1 cellular context compared by ENCODE assay signal in genomic region chr2:119264781-119265692, GRCh38.
TF ChIP-seq lines count a peak whose summit lies in the region.

No MANE protein-coding gene starts in this region.

TF ChIP-seq in HepG2, 621 proteins besides CTCF, POLR2A, EP300 and RAD21 (continues in another document):
- TF ChIP-seq ZNF597 (CRISPR knock-in tag; IDR thresholded peaks at IDR 0.05) (no peak), PITX1 (CRISPR knock-in tag; IDR thresholded peaks at IDR 0.05) (no peak), POLR2AphosphoS5 (IDR thresholded peaks at IDR 0.05; ENCODE audit: low read depth, low read length) (no peak), ZNF788 (CRISPR knock-in tag; IDR thresholded peaks at IDR 0.05; ENCODE audit: borderline replicate concordance) (0 out of 2 replicates have a peak, but pooled peaks have one; percentile 15), ZNF740 (CRISPR knock-in tag; IDR thresholded peaks at IDR 0.05) (no peak), KDM6A (CRISPR knock-in tag; IDR thresholded peaks at IDR 0.05; ENCODE audit: low read depth) (no peak), HBP1 (CRISPR knock-in tag; IDR thresholded peaks at IDR 0.05; ENCODE audit: low read depth) (no peak), ZNF296 (CRISPR knock-in tag; conservative IDR thresholded peaks at IDR 0.05) (no peak), ZNF724P (CRISPR knock-in tag; IDR thresholded peaks at IDR 0.05; ENCODE audit: borderline replicate concordance) (no peak), FOXA1 (IDR thresholded peaks at IDR 0.05) (no peak), FOXA1 (CRISPR knock-in tag; IDR thresholded peaks at IDR 0.05) (peak; percentile 46; the same call in 1 of the 2 replicates), ZNF124 (CRISPR knock-in tag; IDR thresholded peaks at IDR 0.05) (no peak), MTA3 (CRISPR knock-in tag; IDR thresholded peaks at IDR 0.05) (no peak), SPEN (CRISPR knock-in tag; IDR thresholded peaks at IDR 0.05; ENCODE audit: low read depth) (no peak), ZSCAN21 (CRISPR knock-in tag; IDR thresholded peaks at IDR 0.05; ENCODE audit: borderline replicate concordance) (peak; percentile 45; the same call in 1 of the 2 replicates), DNMT1 (CRISPR knock-in tag; IDR thresholded peaks at IDR 0.05) (no peak), ZNF598 (CRISPR knock-in tag; IDR thresholded peaks at IDR 0.05; ENCODE audit: borderline replicate concordance) (no peak), PCBP1 (IDR thresholded peaks at IDR 0.05; ENCODE audit: borderline replicate concordance, low read depth, low read length) (no peak), ZBTB8A (CRISPR knock-in tag; IDR thresholded peaks at IDR 0.05; ENCODE audit: borderline replicate concordance, low read depth) (no peak), GPBP1L1 (CRISPR knock-in tag; IDR thresholded peaks at IDR 0.05) (no peak), MED1 (CRISPR knock-in tag; IDR thresholded peaks at IDR 0.05) (no peak), ZFP37 (CRISPR knock-in tag; IDR thresholded peaks at IDR 0.05; ENCODE audit: borderline replicate concordance) (no peak), ARID3A (IDR thresholded peaks at IDR 0.05; ENCODE audit: low read depth, low read length) (no peak), SP140L (CRISPR knock-in tag; IDR thresholded peaks at IDR 0.05; ENCODE audit: borderline replicate concordance) (no peak), DMAP1 (CRISPR knock-in tag; IDR thresholded peaks at IDR 0.05) (no peak), ZNF839 (CRISPR knock-in tag; IDR thresholded peaks at IDR 0.05; ENCODE audit: borderline replicate concordance) (0 out of 2 replicates have a peak, but pooled peaks have one; percentile 67), ZNF614 (CRISPR knock-in tag; IDR thresholded peaks at IDR 0.05; ENCODE audit: borderline replicate concordance) (no peak), ZNF407 (CRISPR knock-in tag; IDR thresholded peaks at IDR 0.05; ENCODE audit: not compliant biosample characterization) (no peak), ZNF670 (CRISPR knock-in tag; IDR thresholded peaks at IDR 0.05; ENCODE audit: borderline replicate concordance) (no peak), SMARCE1 (IDR thresholded peaks at IDR 0.05; ENCODE audit: borderline replicate concordance) (no peak), ZSCAN30 (CRISPR knock-in tag; IDR thresholded peaks at IDR 0.05) (no peak), GABPB1 (CRISPR knock-in tag; IDR thresholded peaks at IDR 0.05) (no peak), PRPF4 (IDR thresholded peaks at IDR 0.05; ENCODE audit: low read depth, low read length, poor library complexity, severe bottlenecking) (no peak), ZMYM2 (CRISPR knock-in tag; IDR thresholded peaks at IDR 0.05) (no peak), NONO (IDR thresholded peaks at IDR 0.05) (no peak), NONO (CRISPR knock-in tag; conservative IDR thresholded peaks at IDR 0.05) (0 out of 2 replicates have a peak, but pooled peaks have one; percentile 19)
- TF ChIP-seq, protein P1, sequence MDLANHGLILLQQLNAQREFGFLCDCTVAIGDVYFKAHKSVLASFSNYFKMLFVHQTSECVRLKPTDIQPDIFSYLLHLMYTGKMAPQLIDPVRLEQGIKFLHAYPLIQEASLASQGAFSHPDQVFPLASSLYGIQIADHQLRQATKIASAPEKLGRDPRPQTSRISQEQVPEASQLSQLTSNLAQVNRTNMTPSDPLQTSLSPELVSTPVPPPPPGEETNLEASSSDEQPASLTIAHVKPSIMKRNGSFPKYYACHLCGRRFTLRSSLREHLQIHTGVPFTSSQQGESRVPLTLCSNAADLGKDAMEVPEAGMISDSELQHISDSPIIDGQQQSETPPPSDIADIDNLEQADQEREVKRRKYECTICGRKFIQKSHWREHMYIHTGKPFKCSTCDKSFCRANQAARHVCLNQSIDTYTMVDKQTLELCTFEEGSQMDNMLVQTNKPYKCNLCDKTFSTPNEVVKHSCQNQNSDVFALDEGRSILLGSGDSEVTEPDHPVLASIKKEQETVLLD (CRISPR knock-in tag; IDR thresholded peaks at IDR 0.05; ENCODE audit: low read depth) = no peak
- TF ChIP-seq, protein P2, sequence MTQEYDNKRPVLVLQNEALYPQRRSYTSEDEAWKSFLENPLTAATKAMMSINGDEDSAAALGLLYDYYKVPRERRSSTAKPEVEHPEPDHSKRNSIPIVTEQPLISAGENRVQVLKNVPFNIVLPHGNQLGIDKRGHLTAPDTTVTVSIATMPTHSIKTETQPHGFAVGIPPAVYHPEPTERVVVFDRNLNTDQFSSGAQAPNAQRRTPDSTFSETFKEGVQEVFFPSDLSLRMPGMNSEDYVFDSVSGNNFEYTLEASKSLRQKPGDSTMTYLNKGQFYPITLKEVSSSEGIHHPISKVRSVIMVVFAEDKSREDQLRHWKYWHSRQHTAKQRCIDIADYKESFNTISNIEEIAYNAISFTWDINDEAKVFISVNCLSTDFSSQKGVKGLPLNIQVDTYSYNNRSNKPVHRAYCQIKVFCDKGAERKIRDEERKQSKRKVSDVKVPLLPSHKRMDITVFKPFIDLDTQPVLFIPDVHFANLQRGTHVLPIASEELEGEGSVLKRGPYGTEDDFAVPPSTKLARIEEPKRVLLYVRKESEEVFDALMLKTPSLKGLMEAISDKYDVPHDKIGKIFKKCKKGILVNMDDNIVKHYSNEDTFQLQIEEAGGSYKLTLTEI (CRISPR knock-in tag; conservative IDR thresholded peaks at IDR 0.05) = no peak
- TF ChIP-seq, protein P3, sequence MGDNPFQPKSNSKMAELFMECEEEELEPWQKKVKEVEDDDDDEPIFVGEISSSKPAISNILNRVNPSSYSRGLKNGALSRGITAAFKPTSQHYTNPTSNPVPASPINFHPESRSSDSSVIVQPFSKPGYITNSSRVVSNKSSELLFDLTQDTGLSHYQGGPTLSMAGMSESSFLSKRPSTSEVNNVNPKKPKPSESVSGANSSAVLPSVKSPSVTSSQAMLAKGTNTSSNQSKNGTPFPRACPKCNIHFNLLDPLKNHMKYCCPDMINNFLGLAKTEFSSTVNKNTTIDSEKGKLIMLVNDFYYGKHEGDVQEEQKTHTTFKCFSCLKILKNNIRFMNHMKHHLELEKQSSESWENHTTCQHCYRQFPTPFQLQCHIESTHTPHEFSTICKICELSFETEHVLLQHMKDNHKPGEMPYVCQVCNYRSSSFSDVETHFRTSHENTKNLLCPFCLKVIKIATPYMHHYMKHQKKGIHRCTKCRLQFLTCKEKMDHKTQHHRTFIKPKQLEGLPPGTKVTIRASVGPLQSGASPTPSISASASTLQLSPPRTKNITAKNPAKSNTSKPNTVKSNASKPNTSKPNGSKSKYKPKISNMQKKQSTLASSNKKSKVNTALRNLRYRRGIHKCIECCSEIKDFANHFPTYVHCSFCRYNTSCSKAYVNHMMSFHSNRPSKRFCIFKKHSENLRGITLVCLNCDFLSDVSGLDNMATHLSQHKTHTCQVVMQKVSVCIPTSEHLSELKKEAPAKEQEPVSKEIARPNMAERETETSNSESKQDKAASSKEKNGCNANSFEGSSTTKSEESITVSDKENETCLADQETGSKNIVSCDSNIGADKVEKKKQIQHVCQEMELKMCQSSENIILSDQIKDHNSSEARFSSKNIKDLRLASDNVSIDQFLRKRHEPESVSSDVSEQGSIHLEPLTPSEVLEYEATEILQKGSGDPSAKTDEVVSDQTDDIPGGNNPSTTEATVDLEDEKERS (CRISPR knock-in tag; IDR thresholded peaks at IDR 0.05) = no peak
- TF ChIP-seq, protein P4, sequence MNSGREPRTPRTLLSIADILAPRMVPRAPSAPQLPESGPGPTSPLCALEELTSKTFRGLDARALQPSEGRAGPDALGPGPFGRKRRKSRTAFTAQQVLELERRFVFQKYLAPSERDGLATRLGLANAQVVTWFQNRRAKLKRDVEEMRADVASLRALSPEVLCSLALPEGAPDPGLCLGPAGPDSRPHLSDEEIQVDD (CRISPR knock-in tag; IDR thresholded peaks at IDR 0.05; ENCODE audit: borderline replicate concordance) = no peak
